Comparison of ENCODE assay signal across 30 cellular contexts in the genomic region with DNA sequence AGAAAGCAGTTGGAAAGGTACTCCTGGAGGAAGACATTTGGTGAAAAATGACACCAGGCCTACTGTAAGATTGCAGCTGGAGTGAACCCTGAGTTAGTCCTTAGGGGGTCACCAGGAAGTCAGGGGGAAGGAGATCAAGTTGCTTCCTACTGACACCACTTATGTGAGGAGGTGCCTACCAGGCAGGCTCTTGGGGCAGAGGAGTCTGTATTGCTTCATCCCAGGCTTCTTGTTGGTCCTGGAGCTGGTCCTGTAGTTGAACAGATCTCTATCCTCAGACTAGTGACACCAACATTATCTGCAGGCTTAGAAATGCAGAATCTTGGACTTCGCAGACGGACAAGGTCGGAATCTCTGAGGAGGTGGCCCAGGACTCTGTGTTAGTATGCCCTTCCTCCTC.
"Had no signal": no experiment of that assay in that cellular context is flagged by ENCODE, and none has a peak within 500 bp of the region (broad histone marks: within the 10 kb centered on the region; RNA-seq: fewer than 3 reads in every experiment).

No MANE protein-coding gene starts in this region.

- H3K4me1 Mint-ChIP-seq: activated CD4-positive, alpha-beta memory T cell treated with anti-CD3 and anti-CD28 coated beads, Interleukin-2, amount 10 ng/mL, durations not matched to agents 7 days and 5 days; activated CD4-positive, alpha-beta T cell treated with anti-CD3 and anti-CD28 coated beads for 36 hours; activated CD4-positive, alpha-beta T cell treated with anti-CD3 and anti-CD28 coated beads, Interleukin-2, amount 10 ng/mL, durations not matched to agents 24 days and 14 days; activated naive CD4-positive, alpha-beta T cell treated with anti-CD3 and anti-CD28 coated beads, Interleukin-2, amount 10 ng/mL, durations not matched to agents 7 days and 5 days; activated naive CD8-positive, alpha-beta T cell treated with anti-CD3 and anti-CD28 coated beads, Interleukin-2, amount 10 ng/mL, durations not matched to agents 7 days and 5 days; T-helper 17 cell had no signal

- H3K27me3 ChIP-seq: ascending aorta, breast epithelium, cardiac muscle cell, colonic mucosa had no signal

- H3K9me3 ChIP-seq: ascending aorta, breast epithelium, colonic mucosa had no signal

- H3K36me3 Mint-ChIP-seq: activated naive CD4-positive, alpha-beta T cell treated with anti-CD3 and anti-CD28 coated beads, Interleukin-2, amount 10 ng/mL, durations not matched to agents 7 days and 5 days; activated naive CD4-positive, alpha-beta T cell treated with anti-CD3 and anti-CD28 coated beads, Interleukin-2, amount 50 U/mL, for 72 hours; activated naive CD8-positive, alpha-beta T cell treated with anti-CD3 and anti-CD28 coated beads, Interleukin-2, amount 10 ng/mL, durations not matched to agents 7 days and 5 days; brain had no signal

- H3K36me3 ChIP-seq: ascending aorta, breast epithelium, cardiac muscle cell, colonic mucosa had no signal

- H3K9me3 Mint-ChIP-seq: activated CD4-positive, alpha-beta memory T cell treated with anti-CD3 and anti-CD28 coated beads, Interleukin-2, amount 10 ng/mL, durations not matched to agents 7 days and 5 days; activated CD4-positive, alpha-beta T cell treated with anti-CD3 and anti-CD28 coated beads, Interleukin-2, amount 10 ng/mL, durations not matched to agents 24 days and 14 days; activated naive CD4-positive, alpha-beta T cell treated with anti-CD3 and anti-CD28 coated beads, Interleukin-2, amount 10 ng/mL, durations not matched to agents 7 days and 5 days; activated naive CD4-positive, alpha-beta T cell treated with anti-CD3 and anti-CD28 coated beads, Interleukin-2, amount 50 U/mL, for 72 hours; activated naive CD8-positive, alpha-beta T cell treated with anti-CD3 and anti-CD28 coated beads, Interleukin-2, amount 10 ng/mL, durations not matched to agents 7 days and 5 days; activated T-cell treated with anti-CD3 and anti-CD28 coated beads, Interleukin-2, amount 50 U/mL, for 24 hours; activated T-cell treated with anti-CD3 and anti-CD28 coated beads, Interleukin-2, amount 50 U/mL, for 72 hours; brain; T-helper 2 cell treated with Interferon-gamma antibody and Interleukin-4, amounts not matched to agents 5 μg/mL and 100 μg/mL, for 36 hours had no signal

- ATAC-seq: activated CD4-positive, alpha-beta T cell treated with anti-CD3 and anti-CD28 coated beads for 36 hours; activated naive CD4-positive, alpha-beta T cell treated with anti-CD3 and anti-CD28 coated beads, Interleukin-2, amount 50 U/mL, for 72 hours; activated T-cell treated with anti-CD3 and anti-CD28 coated beads, Interleukin-2, amount 50 U/mL, for 72 hours; T-helper 17 cell had no signal

- H3K27ac Mint-ChIP-seq: activated CD4-positive, alpha-beta memory T cell treated with anti-CD3 and anti-CD28 coated beads, Interleukin-2, amount 10 ng/mL, durations not matched to agents 7 days and 5 days; activated CD4-positive, alpha-beta T cell treated with anti-CD3 and anti-CD28 coated beads for 36 hours; activated CD4-positive, alpha-beta T cell treated with anti-CD3 and anti-CD28 coated beads, Interleukin-2, amount 10 ng/mL, durations not matched to agents 24 days and 14 days; activated naive CD4-positive, alpha-beta T cell treated with anti-CD3 and anti-CD28 coated beads, Interleukin-2, amount 10 ng/mL, durations not matched to agents 7 days and 5 days; activated naive CD4-positive, alpha-beta T cell treated with anti-CD3 and anti-CD28 coated beads, Interleukin-2, amount 50 U/mL, for 72 hours; activated naive CD8-positive, alpha-beta T cell treated with anti-CD3 and anti-CD28 coated beads, Interleukin-2, amount 10 ng/mL, durations not matched to agents 7 days and 5 days; activated T-cell treated with anti-CD3 and anti-CD28 coated beads, Interleukin-2, amount 50 U/mL, for 24 hours; activated T-cell treated with anti-CD3 and anti-CD28 coated beads, Interleukin-2, amount 50 U/mL, for 72 hours; T-helper 17 cell; T-helper 2 cell treated with Interferon-gamma antibody and Interleukin-4, amounts not matched to agents 5 μg/mL and 100 μg/mL, for 36 hours had no signal

- H3K4me3 Mint-ChIP-seq: activated CD4-positive, alpha-beta memory T cell treated with anti-CD3 and anti-CD28 coated beads, Interleukin-2, amount 10 ng/mL, durations not matched to agents 7 days and 5 days; activated CD4-positive, alpha-beta T cell treated with anti-CD3 and anti-CD28 coated beads for 36 hours; activated CD4-positive, alpha-beta T cell treated with anti-CD3 and anti-CD28 coated beads, Interleukin-2, amount 10 ng/mL, durations not matched to agents 24 days and 14 days; activated naive CD4-positive, alpha-beta T cell treated with anti-CD3 and anti-CD28 coated beads, Interleukin-2, amount 10 ng/mL, durations not matched to agents 7 days and 5 days; activated naive CD8-positive, alpha-beta T cell treated with anti-CD3 and anti-CD28 coated beads, Interleukin-2, amount 10 ng/mL, durations not matched to agents 7 days and 5 days; activated T-cell treated with anti-CD3 and anti-CD28 coated beads, Interleukin-2, amount 50 U/mL, for 24 hours; activated T-cell treated with anti-CD3 and anti-CD28 coated beads, Interleukin-2, amount 50 U/mL, for 72 hours; T-helper 17 cell; T-helper 2 cell treated with Interferon-gamma antibody and Interleukin-4, amounts not matched to agents 5 μg/mL and 100 μg/mL, for 36 hours had no signal

- FAIRE-seq: endometrium, endothelial cell of umbilical vein, frontal cortex had no signal

- H3K27ac ChIP-seq: ascending aorta, breast epithelium, cardiac muscle cell, colonic mucosa, epithelial cell of prostate had no signal

- H3K4me3 ChIP-seq: ascending aorta, breast epithelium, cardiac muscle cell, colonic mucosa had no signal

- H3K27me3 Mint-ChIP-seq: activated CD4-positive, alpha-beta memory T cell treated with anti-CD3 and anti-CD28 coated beads, Interleukin-2, amount 10 ng/mL, durations not matched to agents 7 days and 5 days; activated CD4-positive, alpha-beta T cell treated with anti-CD3 and anti-CD28 coated beads for 36 hours; activated CD4-positive, alpha-beta T cell treated with anti-CD3 and anti-CD28 coated beads, Interleukin-2, amount 10 ng/mL, durations not matched to agents 24 days and 14 days; activated naive CD4-positive, alpha-beta T cell treated with anti-CD3 and anti-CD28 coated beads, Interleukin-2, amount 10 ng/mL, durations not matched to agents 7 days and 5 days; activated naive CD8-positive, alpha-beta T cell treated with anti-CD3 and anti-CD28 coated beads, Interleukin-2, amount 10 ng/mL, durations not matched to agents 7 days and 5 days; brain had no signal

- DNase-seq: activated CD4-positive, alpha-beta memory T cell treated with anti-CD3 and anti-CD28 coated beads, Interleukin-2, amount 10 ng/mL, durations not matched to agents 7 days and 5 days; activated CD4-positive, alpha-beta T cell treated with anti-CD3 and anti-CD28 coated beads for 36 hours; activated CD4-positive, alpha-beta T cell treated with anti-CD3 and anti-CD28 coated beads, Interleukin-2, amount 10 ng/mL, durations not matched to agents 24 days and 14 days; activated CD4-positive, alpha-beta T cell treated with anti-CD3 and anti-CD28 coated beads, Interleukin-2, amount 50 U/mL, for 4 hours; activated CD4-positive, CD25-positive, alpha-beta regulatory T cell; activated CD4-positive, CD25-positive, alpha-beta regulatory T cell treated with anti-CD3 and anti-CD28 coated beads, Interleukin-2, amount 50 U/mL, for 72 hours; activated CD8-positive, alpha-beta memory T cell treated with anti-CD3 and anti-CD28 coated beads, Interleukin-2, amount 50 U/mL, for 48 hours; activated gamma-delta T cell; activated naive CD4-positive, alpha-beta T cell; activated naive CD4-positive, alpha-beta T cell treated with anti-CD3 and anti-CD28 coated beads, Interleukin-2, amount 10 ng/mL, durations not matched to agents 7 days and 5 days; activated naive CD8-positive, alpha-beta T cell treated with anti-CD3 and anti-CD28 coated beads, Interleukin-2, amount 10 ng/mL, durations not matched to agents 7 days and 5 days; activated T-cell treated with anti-CD3 and anti-CD28 coated beads for 4 hours; activated T-cell treated with anti-CD3 and anti-CD28 coated beads, Interleukin-2, amount 50 U/mL, for 24 hours; activated T-cell treated with anti-CD3 and anti-CD28 coated beads, Interleukin-2, amount 50 U/mL, for 72 hours; central memory CD4-positive, alpha-beta T cell; cerebellar nuclear complex; colonic mucosa; effector CD8-positive, alpha-beta T cell; foreskin fibroblast; T-helper 17 cell had no signal

- H3K4me1 ChIP-seq: ascending aorta, breast epithelium, colonic mucosa had no signal
